Comparison of ENCODE assay signal across 8 cellular contexts in the genomic region with DNA sequence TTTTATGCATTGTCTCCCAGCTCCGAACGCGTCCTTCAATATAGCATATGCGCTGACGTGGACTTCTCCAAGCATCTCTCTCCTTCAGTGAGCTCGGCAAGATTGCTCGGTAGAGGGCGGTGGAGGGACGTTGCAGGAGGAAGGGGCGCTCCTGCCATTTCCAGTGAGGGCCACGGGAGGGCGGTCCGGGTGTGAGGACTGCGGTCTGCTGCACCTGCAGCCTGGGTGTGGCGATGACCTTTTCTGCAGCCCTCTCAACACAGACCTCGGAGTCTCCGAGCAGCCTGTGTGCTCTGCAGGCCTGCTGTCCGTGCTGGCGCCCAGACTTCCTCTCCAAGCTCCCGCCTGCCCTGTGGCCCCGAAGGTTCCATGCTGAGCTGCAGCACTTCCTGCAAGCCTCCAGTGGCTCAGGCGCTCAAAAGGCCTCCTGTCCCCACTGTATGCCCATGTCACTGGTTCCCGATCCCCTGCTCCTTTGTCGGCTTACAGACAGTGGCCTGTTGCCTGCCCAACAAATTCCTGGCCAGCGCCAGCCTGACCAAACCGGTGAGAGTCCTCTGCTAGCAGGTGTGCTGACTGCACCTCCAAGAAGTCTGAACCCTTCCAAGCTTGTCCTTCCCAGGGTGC. TPM values are rescaled to one million over a fixed set of nuclear protein-coding genes. Genes with fewer than 3 reads are reported as not detected.
DNase-seq lines count a peak whose midpoint lies in the region; ATAC-seq and TF ChIP-seq lines count a peak whose summit lies in the region.

No MANE protein-coding gene starts in this region.

- H3K4me3 ChIP-seq in GM12875 (ENCODE audit: low read depth, low read length) = no peak overlapping the region

- ATAC-seq in HG02759 (IDR thresholded peaks at IDR 0.05; ENCODE audit: unreplicated experiment) (peak; percentile 88), T-helper 17 cell (peak; percentile 100), left ventricle myocardium superior (peak; percentile 89)

- intact Hi-C loops in left ventricle myocardium superior (cut with micrococcal nuclease) = loop anchor here (10.0 kb wide), 1 partner anchor 136 kb away; no protein-coding TSS in a partner anchor

- H3K36me3 Mint-ChIP-seq in T-helper 17 cell (ENCODE audit: low read depth) = no peaks in the 10 kb centered on the region

- H3K27ac Mint-ChIP-seq in T-helper 17 cell = peak overlapping the region; percentile 79

- peaks cover 9% of the 10 kb centered on the region for H3K4me1 Mint-ChIP-seq in T-helper 17 cell

- peak; percentile 100 for TF ChIP-seq CTCF in GM12875 (IDR thresholded peaks at IDR 0.05; ENCODE audit: borderline replicate concordance, insufficient read depth, low read depth, low read length)

- H3K9me3 ChIP-seq in T-helper 17 cell (ENCODE audit: control insufficient read depth, low read length, poor library complexity, severe bottlenecking) = no peaks in the 10 kb centered on the region

- peak; percentile 4 for DNase-seq in NCI-H1436 treated with DMSO at 0.1 percent for 48 hours (lab: John Stamatoyannopoulos, UW)
- peak; percentile 77 to 93 (median 80) for DNase-seq in T-helper 17 cell
- DNase-seq in amniotic epithelial cell (ENCODE audit: low read depth) = peak; percentile 81
- peak; percentile 93 for DNase-seq in left ventricle myocardium superior
- DNase-seq in retina = peak; percentile 91
- no peak for DNase-seq in NCI-H446 treated with DMSO at 0.1 percent for 48 hours (lab: John Stamatoyannopoulos, UW)

- H3K4me3 Mint-ChIP-seq in T-helper 17 cell = peak overlapping the region; percentile 59

- H3K27me3 Mint-ChIP-seq in T-helper 17 cell = no peaks in the 10 kb centered on the region

RNA-seq across cellular contexts. Expression of a gene that starts 8.9 kb away (rescaled TPM):
- total RNA-seq in T-helper 17 cell = not detected
- not detected for total RNA-seq in left ventricle myocardium superior

RNA-seq across cellular contexts. Expression of a gene that starts 24.1 kb away (rescaled TPM):
- total RNA-seq in T-helper 17 cell (not detected), left ventricle myocardium superior (3.7 TPM)
